In genomic region chr3:47404955-47405790, GRCh38 we compare ENCODE assay signal across 11 cellular contexts. TPM values are rescaled to one million over a fixed set of nuclear protein-coding genes. Genes with fewer than 3 reads are reported as not detected.
DNase-seq lines count a peak whose midpoint lies in the region; ATAC-seq, FAIRE-seq and TF ChIP-seq lines count a peak whose summit lies in the region.
"Had no signal": no experiment of that assay in that cellular context is flagged by ENCODE, and none has a peak within 500 bp of the region (broad histone marks: within the 10 kb centered on the region; RNA-seq: fewer than 3 reads in every experiment).

No MANE protein-coding gene starts in this region.

- no peak overlapping the region for H2AFZ ChIP-seq in K562 (ENCODE audit: low read depth, low read length)

- H3K4me2 ChIP-seq in BLaER1 treated with 17β-estradiol and CSF1 and Interleukin-3, amounts not matched to agents 10 nM and 100 nM = peak overlapping the region in 3 of 11 experiments; percentile 68 to 73 (median 72); a peak in 3 of 22 replicates
- 0 out of 2 replicates have a peak overlapping the region, but pooled peaks have one; percentile 4 for H3K4me2 ChIP-seq in K562 (ENCODE audit: insufficient read depth, low read length)

- TF ChIP-seq CTCF in K562 (IDR thresholded peaks at IDR 0.05 in 2 of 3, conservative IDR thresholded peaks at IDR 0.05 in 1 of 3; ENCODE audit: insufficient read depth in 2 of 3, low read depth in 1 of 3, low read length in 3 of 3) (no peak), psoas muscle (IDR thresholded peaks at IDR 0.05) (no peak)

- CTCF ChIA-PET in K562 (lab: Yijun Ruan, JAX; ENCODE audit: low intra/inter-chr PET ratio) = no interaction called here

- intact Hi-C loops in K562 (cut with micrococcal nuclease) = no loop called here
- intact Hi-C loops in left cardiac atrium (cut with DNase I) = no loop called here
- intact Hi-C loops in psoas muscle (cut with DNase I) = no loop called here

- TF ChIP-seq POLR2A in K562 (conservative IDR thresholded peaks at IDR 0.05) = no peak

- no peaks in the 10 kb centered on the region for H3K9me3 ChIP-seq in BLaER1 treated with 17β-estradiol and CSF1 and Interleukin-3, amounts not matched to agents 10 nM and 100 nM (replicated peaks in 1 of 11)
- H3K9me3 ChIP-seq in K562 (replicated peaks; ENCODE audit: control insufficient read depth, insufficient read depth, low read depth, low read length) (no peaks in the 10 kb centered on the region), psoas muscle (no peaks in the 10 kb centered on the region)

- WGBS in K562 (ENCODE audit: insufficient coverage, low coverage, missing lambda C conversion rate) = 51% methylated on average over 8 of the region's 9 CpGs
- 65 to 69% (median 68%) methylated on average over 9 of the region's 9 CpGs for WGBS in psoas muscle, 3 donors

- H3K9me1 ChIP-seq in K562 (ENCODE audit: control insufficient read depth, insufficient read depth, low read length) = peaks cover 7% of the 10 kb centered on the region

- DNase-seq in K562 (ENCODE audit: extremely low read depth in 1 of 4, low spot score in 3 of 4) = peak in 1 of 4 experiments; percentile 60
- no peak for DNase-seq in left cardiac atrium
- DNase-seq in psoas muscle = peak in 1 of 2 donors; percentile 35
- DNase-seq in DMS53 (lab: John Stamatoyannopoulos, UW) = no peak
- DNase-seq in NAMALWA (ENCODE audit: low spot score) = no peak
- DNase-seq: activated CD4-positive, CD25-positive, alpha-beta regulatory T cell treated with anti-CD3 and anti-CD28 coated beads, Interleukin-2, amount 50 U/mL, for 72 hours; dermis blood vessel endothelial cell; KG1 had no signal

- peaks cover 18% of the 10 kb centered on the region; the same call in 2 of the 3 replicates for H3K79me2 ChIP-seq in K562 (ENCODE audit: control insufficient read depth, insufficient read depth, low read length)

- no TSS peak for BruUV-seq in K562 (replicated peaks; lab: Mats Ljungman, UMichigan)

- H3K4me3 ChIP-seq in BLaER1 treated with 17β-estradiol and CSF1 and Interleukin-3, amounts not matched to agents 10 nM and 100 nM = no peak overlapping the region
- H3K4me3 ChIP-seq in K562 = no peak overlapping the region
- H3K4me3 ChIP-seq in psoas muscle = no peak overlapping the region

- TF ChIP-seq RAD21 in K562 (CRISPR knock-in tag; conservative IDR thresholded peaks at IDR 0.05 in 1 of 2, IDR thresholded peaks at IDR 0.05 in 1 of 2) = no peak

- H3K36me3 ChIP-seq in BLaER1 treated with 17β-estradiol and CSF1 and Interleukin-3, amounts not matched to agents 10 nM and 100 nM = peaks cover 70 to 100% (median 89%) of the 10 kb centered on the region in 11 experiments
- H3K36me3 ChIP-seq in K562 (ENCODE audit: control insufficient read depth, insufficient read depth, low read length) (peaks cover 66% of the 10 kb centered on the region; the same call in 2 of the 3 replicates), psoas muscle (ENCODE audit: insufficient read depth in 1 of 2, low read depth in 1 of 2) (peaks cover 0 to 73% of the 10 kb centered on the region in 2 donors)

- in situ Hi-C loops in K562 (cut with MboI) = no loop called here

- no peak for TF ChIP-seq EP300 in K562 (IDR thresholded peaks at IDR 0.05; ENCODE audit: low read length)

- POLR2A ChIA-PET in K562 (lab: Yijun Ruan, JAX) = interaction anchor here (0.6 to 1.7 kb wide), 8 partner anchors 10 to 677 kb away, joined by 3 to 7 read pairs (median 3); no protein-coding TSS in a partner anchor

- H3K27ac ChIP-seq in BLaER1 treated with 17β-estradiol and CSF1 and Interleukin-3, amounts not matched to agents 10 nM and 100 nM = peak overlapping the region in 5 of 11 experiments; percentile 8 to 35 (median 30); a peak in 4 of 22 replicates
- H3K27ac ChIP-seq in K562 (ENCODE audit: extremely low read depth, low read depth, low read length) (peak overlapping the region; percentile 20; the same call in 1 of the 3 replicates), psoas muscle (no peak overlapping the region)

- peaks cover 16 to 32% (median 22%) of the 10 kb centered on the region in 10 experiments for H3K4me1 ChIP-seq in BLaER1 treated with 17β-estradiol and CSF1 and Interleukin-3, amounts not matched to agents 10 nM and 100 nM
- H3K4me1 ChIP-seq in K562 (replicated peaks in 1 of 2; ENCODE audit: control insufficient read depth in 2 of 2, insufficient read depth in 2 of 2, low read length in 2 of 2) (peaks cover 28 to 56% of the 10 kb centered on the region in 2 experiments), psoas muscle (peaks cover 6% of the 10 kb centered on the region)

- H4K20me1 ChIP-seq in BLaER1 treated with 17β-estradiol and CSF1 and Interleukin-3, amounts not matched to agents 10 nM and 100 nM = peaks cover 46 to 100% (median 86%) of the 10 kb centered on the region in 11 experiments; a peak in 20 of 22 replicates
- H4K20me1 ChIP-seq in K562 (replicated peaks; ENCODE audit: control insufficient read depth, insufficient read depth, low read length) = no peaks in the 10 kb centered on the region

- H3K9ac ChIP-seq in BLaER1 treated with 17β-estradiol and CSF1 and Interleukin-3, amounts not matched to agents 10 nM and 100 nM = peak overlapping the region in 6 of 11 experiments; percentile 5 to 63 (median 22); a peak in 5 of 22 replicates
- H3K9ac ChIP-seq in K562 (ENCODE audit: insufficient read depth in 1 of 2, low read depth in 2 of 2, low read length in 2 of 2) = peak overlapping the region in 1 of 2 experiments; percentile 83; a peak in 3 of 4 replicates

- peak; percentile 60 for FAIRE-seq in K562 (lab: Jason Lieb, UNC)

- ATAC-seq in K562 (peak; percentile 33), left cardiac atrium (peak; percentile 77 to 87), psoas muscle (peak; percentile 6 to 13 (median 8)), HG02973 (IDR thresholded peaks at IDR 0.05; ENCODE audit: unreplicated experiment) (no peak), HG03442 (IDR thresholded peaks at IDR 0.05; ENCODE audit: unreplicated experiment) (no peak)

- no peaks in the 10 kb centered on the region for H3K27me3 ChIP-seq in BLaER1 treated with 17β-estradiol and CSF1 and Interleukin-3, amounts not matched to agents 10 nM and 100 nM
- no peaks in the 10 kb centered on the region for H3K27me3 ChIP-seq in K562 (ENCODE audit: control insufficient read depth in 2 of 2, insufficient read depth in 2 of 2, low read length in 2 of 2)
- no peaks in the 10 kb centered on the region for H3K27me3 ChIP-seq in psoas muscle (ENCODE audit: insufficient read depth in 3 of 3, low read length in 2 of 3)

TF ChIP-seq in K562, 482 proteins besides CTCF, POLR2A, EP300 and RAD21:
- TF ChIP-seq ZNF263 (CRISPR knock-in tag; IDR thresholded peaks at IDR 0.05; ENCODE audit: borderline replicate concordance) (peak; percentile 81), SMAD4 (CRISPR knock-in tag; conservative IDR thresholded peaks at IDR 0.05) (0 out of 2 replicates have a peak, but pooled peaks have one; percentile 12), PCBP2 (IDR thresholded peaks at IDR 0.05; ENCODE audit: low read depth, low read length, poor library complexity, severe bottlenecking) (no peak), ZNF395 (CRISPR knock-in tag; IDR thresholded peaks at IDR 0.05) (0 out of 2 replicates have a peak, but pooled peaks have one; percentile 31), CBFA2T2 (conservative IDR thresholded peaks at IDR 0.05) (peak; percentile 44), GABPB1 (CRISPR knock-in tag; IDR thresholded peaks at IDR 0.05) (no peak), FOXM1 (IDR thresholded peaks at IDR 0.05; ENCODE audit: low read depth) (no peak), FOXM1 (CRISPR knock-in tag; IDR thresholded peaks at IDR 0.05; ENCODE audit: low read depth) (no peak), POLR2G (IDR thresholded peaks at IDR 0.05; ENCODE audit: low read depth, low read length) (0 out of 2 replicates have a peak, but pooled peaks have one; percentile 8), POLR2AphosphoS5 (IDR thresholded peaks at IDR 0.05; ENCODE audit: control insufficient read depth, insufficient read depth, low read depth, low read length) (no peak), CBFA2T3 (IDR thresholded peaks at IDR 0.05) (peak; percentile 62)

RNA-seq across cellular contexts. Expression of gene PTPN23, which starts 24.4 kb away (rescaled TPM):
- 45.6 and 123 TPM in 2 replicates for total RNA-seq in K562 (2011; cell fraction: chromatin; rRNA removed; ENCODE audit: low replicate concordance)
- 60.9 and 70.8 TPM in 2 replicates for total RNA-seq in K562 (2011; cell fraction: nucleolus; rRNA removed)
- total RNA-seq in K562 (2011; cell fraction: nucleoplasm; rRNA removed) = 45.3 and 53.0 TPM in 2 replicates
- total RNA-seq in K562 (2014; rRNA removed) = 7.2 and 10.1 TPM in 2 replicates
- total RNA-seq in K562 (2014; rRNA removed; fragmentation: Illumina TruSeq; extraction: Trizol) = 5.2 and 6.3 TPM in 2 replicates
- 7.3 and 8.7 TPM in 2 replicates for total RNA-seq in K562 (2015; rRNA removed; fragmentation: Illumina TruSeq; extraction: Trizol)
- total RNA-seq in K562 (2021) = 51.4 and 58.7 TPM in 2 replicates
- polyA plus RNA-seq in K562 (2011; rRNA removed) = 1.7 and 4.6 TPM in 2 replicates
- polyA plus RNA-seq in K562 (2011; cell fraction: cytosol; rRNA removed) = 1.2 and 1.9 TPM in 2 replicates
- polyA plus RNA-seq in K562 (2011; cell fraction: nucleus; rRNA removed) = 25.3 and 29.3 TPM in 2 replicates
- polyA plus RNA-seq in K562 (2012) = 29.0 and 50.5 TPM in 2 replicates
- polyA plus RNA-seq in K562 (2014; fragmentation: Illumina TruSeq; extraction: Trizol) = 14.1 and 24.0 TPM in 2 replicates
- under 1 TPM; 0.41 to 0.93 TPM for polyA plus RNA-seq in K562 (2014; fragmentation: Nextera tagmentation; extraction: Ambion mirVana)
- polyA plus RNA-seq in K562 (2014; rRNA removed) = 11.4 and 20.2 TPM in 2 replicates
- 5.0 and 9.1 TPM in 2 replicates for polyA minus RNA-seq in K562 (2011; rRNA and poly(A)+ RNA removed)
- polyA minus RNA-seq in K562 (2011; cell fraction: cytosol; rRNA and poly(A)+ RNA removed) = 16.0 and 22.8 TPM in 2 replicates
- 21.3 and 29.9 TPM in 2 replicates for polyA minus RNA-seq in K562 (2011; cell fraction: nucleus; rRNA and poly(A)+ RNA removed)
- total RNA-seq in left cardiac atrium = 10 to 100 TPM; 24.1 to 24.8 TPM
- 10 to 100 TPM; 26.8 to 47.5 (median 35.2) TPM for total RNA-seq in psoas muscle
- polyA plus RNA-seq in psoas muscle = 10 to 100 TPM; 14.3 to 33.0 (median 15.9) TPM

Comparison
In these comparisons a context has a peak if more than half of its experiments do, and no peak if none do; other contexts are left out.
1. ATAC-seq: peak in K562 (single experiment), left cardiac atrium (2 of 2) and psoas muscle (4 of 4); none in HG02973 (single experiment) and HG03442 (single experiment).